Comparison of ENCODE assay signal across 1 cellular context in the genomic region with DNA sequence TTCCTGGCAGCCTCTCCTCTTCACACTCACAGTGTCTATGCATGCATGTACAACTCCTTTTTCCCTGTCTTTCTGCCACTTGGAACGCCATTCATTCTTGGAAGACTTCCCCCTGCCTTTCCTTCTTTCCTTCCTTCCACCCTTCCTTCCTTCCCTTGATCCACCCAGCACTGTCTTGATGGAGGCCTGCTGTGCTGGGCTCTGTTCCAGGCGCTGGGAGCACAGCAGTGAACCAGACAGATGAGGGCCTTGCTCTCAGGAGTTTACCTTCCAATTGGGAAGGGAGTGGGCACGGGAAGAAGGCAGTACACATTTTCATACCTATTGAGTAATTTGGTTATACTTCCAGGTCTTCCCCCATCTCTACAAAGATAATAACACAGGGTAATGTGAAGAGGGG.
TF ChIP-seq lines count a peak whose summit lies in the region.

No MANE protein-coding gene starts in this region.

TF ChIP-seq in Ishikawa, 13 proteins besides CTCF, POLR2A, EP300 and RAD21:
- no peak for TF ChIP-seq TEAD4 (IDR thresholded peaks at IDR 0.05)
- peak; percentile 65 for TF ChIP-seq NFIC (IDR thresholded peaks at IDR 0.05)
